Comparison of ENCODE assay signal across 1 cellular context in the genomic region with DNA sequence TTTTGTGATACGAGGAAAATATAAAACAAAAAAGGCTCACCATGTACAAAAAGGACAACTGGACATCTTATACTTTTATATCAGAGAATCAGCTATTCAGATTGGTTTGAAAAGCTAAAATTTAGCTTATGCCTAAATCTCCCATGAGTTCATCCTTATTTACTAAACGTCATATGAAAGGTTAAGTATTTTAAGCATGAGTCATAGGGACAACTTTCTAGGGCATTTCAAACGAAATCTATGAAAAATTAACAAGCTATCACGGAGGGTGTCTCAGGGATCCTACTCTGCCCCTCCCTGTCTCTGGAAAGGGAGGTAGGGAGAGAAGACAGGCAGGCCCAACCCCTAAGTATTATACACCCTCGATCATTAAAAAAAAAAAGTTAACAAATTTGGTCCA.
TF ChIP-seq lines count a peak whose summit lies in the region.

No MANE protein-coding gene starts in this region.

TF ChIP-seq in HepG2, 621 proteins besides CTCF, POLR2A, EP300 and RAD21 (continued from another document and continues in another):
- TF ChIP-seq AFF4 (CRISPR knock-in tag; IDR thresholded peaks at IDR 0.05) (no peak), ZFP62 (CRISPR knock-in tag; IDR thresholded peaks at IDR 0.05) (no peak), CREB1 (IDR thresholded peaks at IDR 0.05) (peak; percentile 76), CREB1 (CRISPR knock-in tag; IDR thresholded peaks at IDR 0.05) (peak; percentile 79), TCF12 (IDR thresholded peaks at IDR 0.05) (no peak), TCF12 (CRISPR knock-in tag; IDR thresholded peaks at IDR 0.05) (no peak), HDAC1 (CRISPR knock-in tag; IDR thresholded peaks at IDR 0.05) (peak; percentile 46; the same call in 1 of the 2 replicates), NR2F6 (IDR thresholded peaks at IDR 0.05) (peak; percentile 51; the same call in 1 of the 2 replicates), NR2F6 (CRISPR knock-in tag; IDR thresholded peaks at IDR 0.05) (peak; percentile 56; the same call in 1 of the 2 replicates), FOSL2 (CRISPR knock-in tag; IDR thresholded peaks at IDR 0.05) (peak; percentile 85), MED1 (CRISPR knock-in tag; IDR thresholded peaks at IDR 0.05) (no peak), BCL6 (CRISPR knock-in tag; IDR thresholded peaks at IDR 0.05) (peak; percentile 96), SAP130 (CRISPR knock-in tag; IDR thresholded peaks at IDR 0.05; ENCODE audit: low read depth) (peak; percentile 44; the same call in 1 of the 2 replicates), TMF1 (CRISPR knock-in tag; IDR thresholded peaks at IDR 0.05; ENCODE audit: low read depth) (no peak), ZFP82 (CRISPR knock-in tag; IDR thresholded peaks at IDR 0.05; ENCODE audit: borderline replicate concordance) (no peak), SP5 (CRISPR knock-in tag; IDR thresholded peaks at IDR 0.05; ENCODE audit: borderline replicate concordance, low read depth) (peak; percentile 58; the same call in 1 of the 2 replicates), ZBTB2 (CRISPR knock-in tag; IDR thresholded peaks at IDR 0.05; ENCODE audit: low read depth) (no peak), ZNF354B (CRISPR knock-in tag; IDR thresholded peaks at IDR 0.05) (no peak), ZNF616 (CRISPR knock-in tag; IDR thresholded peaks at IDR 0.05; ENCODE audit: low read depth) (no peak), ZBTB1 (CRISPR knock-in tag; IDR thresholded peaks at IDR 0.05; ENCODE audit: borderline replicate concordance) (no peak), SETDB1 (CRISPR knock-in tag; IDR thresholded peaks at IDR 0.05; ENCODE audit: borderline replicate concordance) (no peak), ZNF451 (CRISPR knock-in tag; IDR thresholded peaks at IDR 0.05) (no peak), SMARCE1 (IDR thresholded peaks at IDR 0.05; ENCODE audit: borderline replicate concordance) (no peak), ZNF33A (CRISPR knock-in tag; IDR thresholded peaks at IDR 0.05; ENCODE audit: borderline replicate concordance) (0 out of 2 replicates have a peak, but pooled peaks have one; percentile 57), ZNF850 (CRISPR knock-in tag; conservative IDR thresholded peaks at IDR 0.05) (no peak), PCBP2 (optimal IDR thresholded peaks at IDR 0.05; ENCODE audit: low read depth, low read length, poor library complexity, severe bottlenecking) (no peak), ZNF773 (CRISPR knock-in tag; IDR thresholded peaks at IDR 0.05; ENCODE audit: borderline replicate concordance) (no peak), CREM (IDR thresholded peaks at IDR 0.05) (peak; percentile 49), CREM (CRISPR knock-in tag; IDR thresholded peaks at IDR 0.05) (no peak), U2AF2 (IDR thresholded peaks at IDR 0.05; ENCODE audit: low read depth, low read length) (no peak), EZH2 (conservative IDR thresholded peaks at IDR 0.05; ENCODE audit: low read depth, low read length) (no peak), CHCHD3 (CRISPR knock-in tag; IDR thresholded peaks at IDR 0.05) (no peak), RARA (CRISPR knock-in tag; IDR thresholded peaks at IDR 0.05) (peak; percentile 82), KAT8 (CRISPR knock-in tag; IDR thresholded peaks at IDR 0.05) (peak; percentile 32; the same call in 1 of the 2 replicates), MYPOP (CRISPR knock-in tag; IDR thresholded peaks at IDR 0.05) (no peak), SOX6 (IDR thresholded peaks at IDR 0.05) (no peak), SOX6 (CRISPR knock-in tag; IDR thresholded peaks at IDR 0.05) (0 out of 2 replicates have a peak, but pooled peaks have one; percentile 13)
- TF ChIP-seq, protein P1, sequence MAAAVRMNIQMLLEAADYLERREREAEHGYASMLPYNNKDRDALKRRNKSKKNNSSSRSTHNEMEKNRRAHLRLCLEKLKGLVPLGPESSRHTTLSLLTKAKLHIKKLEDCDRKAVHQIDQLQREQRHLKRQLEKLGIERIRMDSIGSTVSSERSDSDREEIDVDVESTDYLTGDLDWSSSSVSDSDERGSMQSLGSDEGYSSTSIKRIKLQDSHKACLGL (CRISPR knock-in tag; IDR thresholded peaks at IDR 0.05): no peak
- TF ChIP-seq, protein P2, sequence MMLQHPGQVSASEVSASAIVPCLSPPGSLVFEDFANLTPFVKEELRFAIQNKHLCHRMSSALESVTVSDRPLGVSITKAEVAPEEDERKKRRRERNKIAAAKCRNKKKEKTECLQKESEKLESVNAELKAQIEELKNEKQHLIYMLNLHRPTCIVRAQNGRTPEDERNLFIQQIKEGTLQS (CRISPR knock-in tag; IDR thresholded peaks at IDR 0.05): peak; percentile 34; the same call in 1 of the 2 replicates
- TF ChIP-seq, protein P3, sequence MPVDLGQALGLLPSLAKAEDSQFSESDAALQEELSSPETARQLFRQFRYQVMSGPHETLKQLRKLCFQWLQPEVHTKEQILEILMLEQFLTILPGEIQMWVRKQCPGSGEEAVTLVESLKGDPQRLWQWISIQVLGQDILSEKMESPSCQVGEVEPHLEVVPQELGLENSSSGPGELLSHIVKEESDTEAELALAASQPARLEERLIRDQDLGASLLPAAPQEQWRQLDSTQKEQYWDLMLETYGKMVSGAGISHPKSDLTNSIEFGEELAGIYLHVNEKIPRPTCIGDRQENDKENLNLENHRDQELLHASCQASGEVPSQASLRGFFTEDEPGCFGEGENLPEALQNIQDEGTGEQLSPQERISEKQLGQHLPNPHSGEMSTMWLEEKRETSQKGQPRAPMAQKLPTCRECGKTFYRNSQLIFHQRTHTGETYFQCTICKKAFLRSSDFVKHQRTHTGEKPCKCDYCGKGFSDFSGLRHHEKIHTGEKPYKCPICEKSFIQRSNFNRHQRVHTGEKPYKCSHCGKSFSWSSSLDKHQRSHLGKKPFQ (CRISPR knock-in tag; IDR thresholded peaks at IDR 0.05; ENCODE audit: insufficient replicate concordance): peak; percentile 1
- TF ChIP-seq, protein P4, sequence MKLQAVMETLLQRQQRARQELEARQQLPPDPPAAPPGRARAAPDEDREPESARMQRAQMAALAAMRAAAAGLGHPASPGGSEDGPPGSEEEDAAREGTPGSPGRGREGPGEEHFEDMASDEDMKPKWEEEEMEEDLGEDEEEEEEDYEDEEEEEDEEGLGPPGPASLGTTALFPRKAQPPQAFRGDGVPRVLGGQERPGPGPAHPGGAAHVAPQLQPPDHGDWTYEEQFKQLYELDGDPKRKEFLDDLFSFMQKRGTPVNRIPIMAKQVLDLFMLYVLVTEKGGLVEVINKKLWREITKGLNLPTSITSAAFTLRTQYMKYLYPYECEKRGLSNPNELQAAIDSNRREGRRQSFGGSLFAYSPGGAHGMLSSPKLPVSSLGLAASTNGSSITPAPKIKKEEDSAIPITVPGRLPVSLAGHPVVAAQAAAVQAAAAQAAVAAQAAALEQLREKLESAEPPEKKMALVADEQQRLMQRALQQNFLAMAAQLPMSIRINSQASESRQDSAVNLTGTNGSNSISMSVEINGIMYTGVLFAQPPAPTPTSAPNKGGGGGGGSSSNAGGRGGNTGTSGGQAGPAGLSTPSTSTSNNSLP (IDR thresholded peaks at IDR 0.05; ENCODE audit: low read depth, low read length): peak; percentile 52; the same call in 1 of the 2 replicates
- TF ChIP-seq, protein P5, sequence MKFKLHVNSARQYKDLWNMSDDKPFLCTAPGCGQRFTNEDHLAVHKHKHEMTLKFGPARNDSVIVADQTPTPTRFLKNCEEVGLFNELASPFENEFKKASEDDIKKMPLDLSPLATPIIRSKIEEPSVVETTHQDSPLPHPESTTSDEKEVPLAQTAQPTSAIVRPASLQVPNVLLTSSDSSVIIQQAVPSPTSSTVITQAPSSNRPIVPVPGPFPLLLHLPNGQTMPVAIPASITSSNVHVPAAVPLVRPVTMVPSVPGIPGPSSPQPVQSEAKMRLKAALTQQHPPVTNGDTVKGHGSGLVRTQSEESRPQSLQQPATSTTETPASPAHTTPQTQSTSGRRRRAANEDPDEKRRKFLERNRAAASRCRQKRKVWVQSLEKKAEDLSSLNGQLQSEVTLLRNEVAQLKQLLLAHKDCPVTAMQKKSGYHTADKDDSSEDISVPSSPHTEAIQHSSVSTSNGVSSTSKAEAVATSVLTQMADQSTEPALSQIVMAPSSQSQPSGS (CRISPR knock-in tag; IDR thresholded peaks at IDR 0.05): no peak
- TF ChIP-seq, protein P6, sequence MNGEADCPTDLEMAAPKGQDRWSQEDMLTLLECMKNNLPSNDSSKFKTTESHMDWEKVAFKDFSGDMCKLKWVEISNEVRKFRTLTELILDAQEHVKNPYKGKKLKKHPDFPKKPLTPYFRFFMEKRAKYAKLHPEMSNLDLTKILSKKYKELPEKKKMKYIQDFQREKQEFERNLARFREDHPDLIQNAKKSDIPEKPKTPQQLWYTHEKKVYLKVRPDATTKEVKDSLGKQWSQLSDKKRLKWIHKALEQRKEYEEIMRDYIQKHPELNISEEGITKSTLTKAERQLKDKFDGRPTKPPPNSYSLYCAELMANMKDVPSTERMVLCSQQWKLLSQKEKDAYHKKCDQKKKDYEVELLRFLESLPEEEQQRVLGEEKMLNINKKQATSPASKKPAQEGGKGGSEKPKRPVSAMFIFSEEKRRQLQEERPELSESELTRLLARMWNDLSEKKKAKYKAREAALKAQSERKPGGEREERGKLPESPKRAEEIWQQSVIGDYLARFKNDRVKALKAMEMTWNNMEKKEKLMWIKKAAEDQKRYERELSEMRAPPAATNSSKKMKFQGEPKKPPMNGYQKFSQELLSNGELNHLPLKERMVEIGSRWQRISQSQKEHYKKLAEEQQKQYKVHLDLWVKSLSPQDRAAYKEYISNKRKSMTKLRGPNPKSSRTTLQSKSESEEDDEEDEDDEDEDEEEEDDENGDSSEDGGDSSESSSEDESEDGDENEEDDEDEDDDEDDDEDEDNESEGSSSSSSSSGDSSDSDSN (CRISPR knock-in tag; IDR thresholded peaks at IDR 0.05): no peak
